Comparison of ENCODE assay signal across 8 cellular contexts in genomic region chr9:99906403-99907207, GRCh38. TPM values are rescaled to one million over a fixed set of nuclear protein-coding genes. Genes with fewer than 3 reads are reported as not detected.
A peak's percentile ranks its signal among the peaks of the same experiment; 100 is the strongest.
DNase-seq lines count a peak whose midpoint lies in the region; ATAC-seq and TF ChIP-seq lines count a peak whose summit lies in the region.

Gene STX17, plus strand, starts transcription at chr9:99906654. Its CDS starts 8,586 bp downstream, at chr9:99915240.

- peaks cover 5% of the 10 kb centered on the region for H3K36me3 Mint-ChIP-seq in activated CD8-positive, alpha-beta T cell treated with anti-CD3 and anti-CD28 coated beads for 36 hours (ENCODE audit: low read depth)

- peak within 1 kb of the TSS; percentile 97 for H3K4me3 Mint-ChIP-seq in activated CD8-positive, alpha-beta T cell treated with anti-CD3 and anti-CD28 coated beads for 36 hours

- WGBS in ectodermal cell, 2 experiments: 2% methylated on average over 76 of the region's 76 CpGs
- WGBS in lung, 2 donors: 0% methylated on average over 73 to 76 of the region's 76 CpGs

- H3K4me1 ChIP-seq in ectodermal cell (ENCODE audit: control insufficient read depth, insufficient read depth, low read length): no peaks in the 10 kb centered on the region
- H3K4me1 ChIP-seq in lung (ENCODE audit: control insufficient read depth in 2 of 2, insufficient read depth in 2 of 2, low read length in 2 of 2): peaks cover 0 to 3% of the 10 kb centered on the region in 2 donors

- H3K4me3 ChIP-seq in BJ (ENCODE audit: low read depth, low read length) (peak within 1 kb of the TSS; percentile 88), ectodermal cell (ENCODE audit: insufficient read depth, low read depth, low read length) (peak within 1 kb of the TSS; percentile 48), lung (peak within 1 kb of the TSS; percentile 92)

- peak; percentile 90 for ATAC-seq in HG03439 (IDR thresholded peaks at IDR 0.05; ENCODE audit: unreplicated experiment)
- peak; percentile 92 for ATAC-seq in activated CD8-positive, alpha-beta T cell treated with anti-CD3 and anti-CD28 coated beads for 36 hours
- ATAC-seq in lung (ENCODE audit: insufficient read depth, low FRiP score): peak; percentile 93

- peak; percentile 87 for TF ChIP-seq POLR2A in GM19193 (IDR thresholded peaks at IDR 0.05; ENCODE audit: extremely low read depth, insufficient read depth, insufficient read length)

- CTCF ChIA-PET in BJ (lab: Yijun Ruan, JAX): interaction anchor here (0.6 to 1.9 kb wide), 4 partner anchors 11 to 441 kb away, joined by 3 to 8 read pairs (median 4); no protein-coding TSS in a partner anchor
- CTCF ChIA-PET in activated CD8-positive, alpha-beta T cell treated with anti-CD3 and anti-CD28 coated beads for 36 hours (lab: Charles Lee): interaction anchor here (0.7 to 2.3 kb wide), 8 partner anchors 10 to 82 kb away, joined by 3 to 10 read pairs (median 4); no protein-coding TSS in a partner anchor

- H3K27me3 Mint-ChIP-seq in activated CD8-positive, alpha-beta T cell treated with anti-CD3 and anti-CD28 coated beads for 36 hours: no peaks in the 10 kb centered on the region

- H3K9me3 Mint-ChIP-seq in activated CD8-positive, alpha-beta T cell treated with anti-CD3 and anti-CD28 coated beads for 36 hours: no peaks in the 10 kb centered on the region

- peak within 1 kb of the TSS; percentile 97 for H3K27ac Mint-ChIP-seq in activated CD8-positive, alpha-beta T cell treated with anti-CD3 and anti-CD28 coated beads for 36 hours

- H3K4me1 Mint-ChIP-seq in activated CD8-positive, alpha-beta T cell treated with anti-CD3 and anti-CD28 coated beads for 36 hours (ENCODE audit: low read depth): peaks cover 25% of the 10 kb centered on the region

- no peaks in the 10 kb centered on the region for H3K27me3 ChIP-seq in BJ (ENCODE audit: control insufficient read depth, insufficient read depth, low read length)
- H3K27me3 ChIP-seq in ectodermal cell (ENCODE audit: control insufficient read depth, insufficient read depth, low read length, poor library complexity, severe bottlenecking): no peaks in the 10 kb centered on the region
- H3K27me3 ChIP-seq in lung (ENCODE audit: control insufficient read depth, insufficient read depth): no peaks in the 10 kb centered on the region

- H3K27ac ChIP-seq in ectodermal cell (ENCODE audit: insufficient read depth, low read depth, low read length, poor library complexity, severe bottlenecking) (no peak within 1 kb of the TSS), lung (ENCODE audit: low read depth in 1 of 2, low read length in 1 of 2) (peak within 1 kb of the TSS; percentile 95 to 99)

- H3K36me3 ChIP-seq in BJ (ENCODE audit: control insufficient read depth, insufficient read depth, low read length): no peaks in the 10 kb centered on the region
- H3K36me3 ChIP-seq in ectodermal cell (ENCODE audit: control insufficient read depth, insufficient read depth, low read length): no peaks in the 10 kb centered on the region
- no peaks in the 10 kb centered on the region for H3K36me3 ChIP-seq in lung (ENCODE audit: control insufficient read depth in 2 of 2, insufficient read depth in 2 of 2, low read length in 2 of 2)

- intact Hi-C loops in activated CD8-positive, alpha-beta T cell treated with anti-CD3 and anti-CD28 coated beads for 36 hours (cut with micrococcal nuclease): loop anchor here (5.0 kb wide), 2 partner anchors 84 to 99 kb away; partner anchors contain the start of gene NR4A3

- TF ChIP-seq CTCF in BJ (IDR thresholded peaks at IDR 0.05; ENCODE audit: insufficient read depth, low read depth, low read length) (0 out of 2 replicates have a peak, but pooled peaks have one; percentile 2), lung (IDR thresholded peaks at IDR 0.05; ENCODE audit: control extremely low read depth, extremely low read depth) (no peak)
- TF ChIP-seq CTCF in activated CD8-positive, alpha-beta T cell treated with anti-CD3 and anti-CD28 coated beads for 36 hours (IDR thresholded peaks at IDR 0.05): no peak

- H3K9me3 ChIP-seq in ectodermal cell (ENCODE audit: control insufficient read depth, low read length) (no peaks in the 10 kb centered on the region), lung (ENCODE audit: control insufficient read depth in 2 of 2, insufficient read depth in 1 of 2, low read length in 1 of 2) (no peaks in the 10 kb centered on the region)

- POLR2A ChIA-PET in BJ (lab: Charles Lee): no interaction called here
- POLR2A ChIA-PET in activated CD8-positive, alpha-beta T cell treated with anti-CD3 and anti-CD28 coated beads for 36 hours (lab: Charles Lee): interaction anchor here (0.6 to 1.7 kb wide), 5 partner anchors 9 to 685 kb away, joined by 3 to 6 read pairs (median 3); partner anchors contain the start of genes ALG2 and SEC61B

- DNase-seq in BJ (ENCODE audit: low read depth) (peak; percentile 11), NCI-H748 treated with DMSO at 0.1 percent for 48 hours (lab: John Stamatoyannopoulos, UW) (peak; percentile 79), lung (ENCODE audit: low spot score) (peak; percentile 71)
- peak; percentile 83 for DNase-seq in activated CD8-positive, alpha-beta T cell treated with anti-CD3 and anti-CD28 coated beads for 36 hours
- peak; percentile 70 to 81 (median 71) for DNase-seq in stimulated activated CD4-positive, alpha-beta T cell treated with anti-CD3 and anti-CD28 coated beads, TNF-alpha, amount 100 ng/mL, for 4 hours (ENCODE audit: low read depth in 3 of 3)

RNA-seq across cellular contexts. Expression of gene STX17, which starts in this region (rescaled TPM):
- polyA plus RNA-seq in BJ (2011; rRNA removed) (6.9 and 13.2 TPM in 2 replicates), lung (1 to 10 TPM; 4.7 to 8.7 TPM)
- polyA minus RNA-seq in BJ (2011; rRNA and poly(A)+ RNA removed): 10.4 and 10.8 TPM in 2 replicates
- total RNA-seq in activated CD8-positive, alpha-beta T cell treated with anti-CD3 and anti-CD28 coated beads for 36 hours: 10 to 100 TPM; 33.3 to 41.9 TPM
- polyA plus RNA-seq in ectodermal cell (2013, experiment 1 of 4): 28.1 TPM
- 32.2 TPM for polyA plus RNA-seq in ectodermal cell (2013, experiment 2 of 4)
- 27.2 TPM for polyA plus RNA-seq in ectodermal cell (2013, experiment 3 of 4)
- polyA plus RNA-seq in ectodermal cell (2013, experiment 4 of 4): 23.8 TPM
- total RNA-seq in lung: 10 to 100 TPM; 28.7 to 55.0 TPM

Comparison
In these comparisons a context has a peak if more than half of its experiments do, and no peak if none do; other contexts are left out.
1. DNase-seq: peak in every context shown above with its lines; median percentile 83 in activated CD8-positive, alpha-beta T cell treated with anti-CD3 and anti-CD28 coated beads for 36 hours; 79 in NCI-H748 treated with DMSO at 0.1 percent for 48 hours; 71 in lung; 71 in stimulated activated CD4-positive, alpha-beta T cell treated with anti-CD3 and anti-CD28 coated beads, TNF-alpha, amount 100 ng/mL, for 4 hours; 11 in BJ.